Comparison of ENCODE assay signal across 1 cellular context in the genomic region with DNA sequence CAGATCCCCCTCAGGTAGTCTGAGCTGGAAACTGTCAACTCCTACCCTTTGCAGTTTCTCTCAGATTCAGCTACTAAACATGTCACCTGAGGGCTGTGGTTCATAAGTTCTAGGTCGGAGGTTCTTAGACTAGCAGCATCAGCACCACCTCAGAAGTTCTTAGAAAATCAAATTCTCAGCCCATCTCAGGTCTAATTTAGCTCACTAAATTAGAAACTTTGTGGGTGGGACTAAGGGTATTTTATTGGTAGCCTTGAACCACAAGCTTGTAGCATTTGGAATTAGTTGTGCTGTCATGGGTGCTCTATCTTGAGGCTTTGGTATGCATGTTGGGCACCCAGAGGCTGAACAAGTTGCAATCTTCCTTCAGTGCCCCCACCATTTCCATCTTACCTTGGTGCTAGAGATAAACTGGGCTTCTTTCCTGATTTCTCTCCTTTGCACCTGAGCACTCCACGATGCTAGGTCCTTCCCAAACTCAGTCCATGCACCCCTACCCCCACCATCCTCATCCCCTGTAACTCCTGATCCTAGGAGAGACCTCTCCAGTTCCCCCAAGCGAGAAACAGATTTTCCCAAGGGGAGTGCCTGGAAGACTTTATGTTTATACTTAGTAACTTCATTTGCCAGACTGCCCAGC.
TF ChIP-seq lines count a peak whose summit lies in the region.

No MANE protein-coding gene starts in this region.

TF ChIP-seq in IMR-90, 13 proteins besides CTCF, POLR2A, EP300 and RAD21:
- TF ChIP-seq FOS (IDR thresholded peaks at IDR 0.05; ENCODE audit: low read depth, low read length) = no peak
- TF ChIP-seq, protein P1, sequence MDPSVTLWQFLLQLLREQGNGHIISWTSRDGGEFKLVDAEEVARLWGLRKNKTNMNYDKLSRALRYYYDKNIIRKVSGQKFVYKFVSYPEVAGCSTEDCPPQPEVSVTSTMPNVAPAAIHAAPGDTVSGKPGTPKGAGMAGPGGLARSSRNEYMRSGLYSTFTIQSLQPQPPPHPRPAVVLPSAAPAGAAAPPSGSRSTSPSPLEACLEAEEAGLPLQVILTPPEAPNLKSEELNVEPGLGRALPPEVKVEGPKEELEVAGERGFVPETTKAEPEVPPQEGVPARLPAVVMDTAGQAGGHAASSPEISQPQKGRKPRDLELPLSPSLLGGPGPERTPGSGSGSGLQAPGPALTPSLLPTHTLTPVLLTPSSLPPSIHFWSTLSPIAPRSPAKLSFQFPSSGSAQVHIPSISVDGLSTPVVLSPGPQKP (IDR thresholded peaks at IDR 0.05; ENCODE audit: borderline replicate concordance, low read depth, low read length) = no peak
